In genomic region chr12:43903686-43904085, GRCh38 we compare ENCODE assay signal across 7 cellular contexts.
"Had no signal": no experiment of that assay in that cellular context is flagged by ENCODE, and none has a peak within 500 bp of the region (broad histone marks: within the 10 kb centered on the region; RNA-seq: fewer than 3 reads in every experiment).

No MANE protein-coding gene starts in this region.

- FAIRE-seq: HepG2, HTR-8/SVneo, K562 had no signal

- DNase-seq: IMR-90, KBM-7, KG1 had no signal

- ATAC-seq: HepG2, K562 had no signal

- H3K27ac ChIP-seq: HL-60 had no signal

- H3K4me3 ChIP-seq: K562 had no signal
